27 cellular contexts compared by ENCODE assay signal in genomic region chr6:96509281-96509680, GRCh38.
"Had no signal": no experiment of that assay in that cellular context is flagged by ENCODE, and none has a peak within 500 bp of the region (broad histone marks: within the 10 kb centered on the region; RNA-seq: fewer than 3 reads in every experiment).

No MANE protein-coding gene starts in this region.

- H3K27ac ChIP-seq: stomach, suprapubic skin, testis, thoracic aorta, thyroid gland, tibial artery, tibial nerve, transverse colon, upper lobe of left lung, upper lobe of right lung, uterus, vagina had no signal

- H3K4me1 ChIP-seq: stomach, suprapubic skin, testis, thyroid gland, tibial artery, tibial nerve, transverse colon, upper lobe of left lung, upper lobe of right lung, uterus, vagina had no signal

- ATAC-seq: stimulated activated effector memory CD8-positive, alpha-beta T cell treated with anti-CD3 and anti-CD28 coated beads, Interleukin-12 subunit alpha, Interleukin-12 subunit beta, amount 100 ng/mL, for 72 hours; stimulated activated memory B cell treated with anti-CD40 and anti-IgM and Interleukin-4, amounts not matched to agents 10 μg/mL and 1 μg/mL and 100 μg/mL, for 72 hours; stimulated activated naive B cell treated with anti-CD40 and anti-IgM and Interleukin-4, amounts not matched to agents 10 μg/mL and 1 μg/mL and 100 μg/mL, for 72 hours; stimulated activated naive CD8-positive, alpha-beta T cell treated with anti-CD3 and anti-CD28 coated beads, Interleukin-15, amount 100 ng/mL, for 72 hours; stimulated activated naive CD8-positive, alpha-beta T cell treated with anti-CD3 and anti-CD28 coated beads, Interleukin-15, Interleukin-2, amounts not matched to agents 100 U/mL and 50 U/mL, for 24 hours; upper lobe of right lung had no signal

- H3K9me3 ChIP-seq: suprapubic skin, testis, thyroid gland, upper lobe of right lung, vagina had no signal

- H3K36me3 ChIP-seq: thyroid gland, transverse colon, upper lobe of left lung, upper lobe of right lung, uterus, vagina had no signal

- H3K4me3 ChIP-seq: stomach, suprapubic skin, testis, thoracic aorta, thyroid gland, tibial artery, tibial nerve, transverse colon, upper lobe of left lung, upper lobe of right lung, uterus, vagina had no signal

- DNase-seq: stimulated activated CD4-positive, alpha-beta T cell treated with anti-CD3 and anti-CD28 coated beads, Interleukin-2, amount 100 ng/mL, for 48 hours; stimulated activated CD4-positive, alpha-beta T cell treated with anti-CD3 and anti-CD28 coated beads, Interleukin-4, amount 100 ng/mL, for 1 hour; stimulated activated CD4-positive, alpha-beta T cell treated with anti-CD3 and anti-CD28 coated beads, Interleukin-4, amount 100 ng/mL, for 24 hours; stimulated activated CD4-positive, alpha-beta T cell treated with anti-CD3 and anti-CD28 coated beads, Interleukin-4, amount 100 ng/mL, for 4 hours; stimulated activated CD8-positive, alpha-beta memory T cell treated with anti-CD3 and anti-CD28 coated beads, Interleukin-4, amount 100 ng/mL, for 48 hours; stimulated activated naive B cell treated with anti-CD40 and anti-IgM and Interleukin-4, amounts not matched to agents 10 μg/mL and 1 μg/mL and 100 μg/mL, for 72 hours; stimulated activated naive CD4-positive, alpha-beta T cell; stimulated activated naive CD4-positive, alpha-beta T cell treated with Interleukin-2 at 50 U/mL for 16 hours; stimulated activated naive CD8-positive, alpha-beta T cell treated with anti-CD3 and anti-CD28 coated beads, Interleukin-15, amount 100 ng/mL, for 72 hours; stimulated activated naive CD8-positive, alpha-beta T cell treated with anti-CD3 and anti-CD28 coated beads, Interleukin-15, Interleukin-2, amounts not matched to agents 100 U/mL and 50 U/mL, for 24 hours; stomach; substantia nigra; testis; thyroid gland; tibial artery; transverse colon; trophoblast cell; upper lobe of left lung; upper lobe of right lung; uterus had no signal

- H3K27me3 ChIP-seq: stomach, suprapubic skin, testis, thyroid gland, tibial artery, tibial nerve, transverse colon, upper lobe of left lung, upper lobe of right lung, uterus, vagina had no signal

- FAIRE-seq: urothelium cell line had no signal
